ENCODE assay signal across 10 cellular contexts in the genomic region with DNA sequence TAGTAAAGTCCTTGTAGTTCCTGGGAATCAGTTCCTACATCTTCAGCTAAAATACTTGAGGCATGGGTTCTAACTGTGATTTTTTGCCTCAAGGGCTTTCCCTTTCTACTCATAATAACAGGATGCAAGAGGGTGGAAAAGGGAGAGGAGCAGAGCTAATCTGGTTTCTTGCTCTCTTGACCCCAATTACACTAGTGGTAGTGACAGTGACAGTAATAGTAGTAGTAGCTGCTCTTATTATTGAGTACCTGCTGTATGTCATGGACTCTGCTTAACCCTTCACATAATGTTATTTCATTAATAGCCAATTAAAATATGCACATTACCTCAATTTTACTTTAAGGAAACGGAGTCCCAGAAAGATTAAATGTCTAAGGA.
DNase-seq lines count a peak whose midpoint lies in the region; ATAC-seq lines count a peak whose summit lies in the region.
"Had no signal": no experiment of that assay in that cellular context is flagged by ENCODE, and none has a peak within 500 bp of the region (broad histone marks: within the 10 kb centered on the region; RNA-seq: fewer than 3 reads in every experiment).

No MANE protein-coding gene starts in this region.

- H3K79me2 ChIP-seq in ACC112 (ENCODE audit: control insufficient read depth, insufficient read depth, low read length, unreplicated experiment), result no peaks in the 10 kb centered on the region
- no peaks in the 10 kb centered on the region for H3K79me2 ChIP-seq in Karpas-422 (ENCODE audit: low read length)

- no peaks in the 10 kb centered on the region for H3K27me3 ChIP-seq in ACC112 (ENCODE audit: insufficient read depth, low read length)
- H3K27me3 ChIP-seq in Karpas-422 (ENCODE audit: low read length), result no peaks in the 10 kb centered on the region
- H3K27me3 ChIP-seq: stomach had no signal

- H3K4me3 ChIP-seq in ACC112 (ENCODE audit: low read depth, low read length), result no peak overlapping the region
- H3K4me3 ChIP-seq in Karpas-422 (ENCODE audit: low read length), result no peak overlapping the region
- H3K4me3 ChIP-seq: PC-9, stomach had no signal

- peaks cover 3% of the 10 kb centered on the region for H3K4me1 ChIP-seq in ACC112 (ENCODE audit: control insufficient read depth, insufficient read depth, low read length, unreplicated experiment)
- H3K4me1 ChIP-seq in Karpas-422 (ENCODE audit: low read length), result no peaks in the 10 kb centered on the region

- no peaks in the 10 kb centered on the region for H4K20me1 ChIP-seq in Karpas-422 (ENCODE audit: insufficient read depth, low read depth, low read length)

- H3K27ac ChIP-seq in ACC112 (ENCODE audit: low read depth, low read length) (0 out of 2 replicates have a peak overlapping the region, but pooled peaks have one; percentile 7), Karpas-422 (ENCODE audit: low read length) (no peak overlapping the region)
- H3K27ac ChIP-seq: PC-9 had no signal

- H3K9me3 ChIP-seq in Karpas-422 (ENCODE audit: low read length), result no peaks in the 10 kb centered on the region
- H3K9me3 ChIP-seq: stomach had no signal

- H3K36me3 ChIP-seq in ACC112 (ENCODE audit: insufficient read depth, low read length) (no peaks in the 10 kb centered on the region), Karpas-422 (ENCODE audit: insufficient read depth, low read length) (no peaks in the 10 kb centered on the region)
- H3K36me3 ChIP-seq: stomach had no signal

- DNase-seq in Karpas-422, result no peak
- no peak for DNase-seq in NCI-H748 treated with DMSO at 0.1 percent for 48 hours (lab: John Stamatoyannopoulos, UW)
- DNase-seq in ecto neural progenitor cell (ENCODE audit: low spot score), result no peak
- DNase-seq in MV-4-11 (lab: John Stamatoyannopoulos, UW), result no peak
- DNase-seq: PC-9 had no signal

- H2AFZ ChIP-seq in ACC112 (ENCODE audit: low read length, unreplicated experiment) (no peak overlapping the region), Karpas-422 (ENCODE audit: low read length) (peak overlapping the region; percentile 52; the same call in 1 of the 2 replicates)
- H2AFZ ChIP-seq: PC-9 had no signal

- H3K9me2 ChIP-seq in Karpas-422 (replicated peaks; ENCODE audit: insufficient read depth, low read length), result no peaks in the 10 kb centered on the region

- no peak overlapping the region for H3K9ac ChIP-seq in Karpas-422 (ENCODE audit: low read length)

- H3K4me2 ChIP-seq in Karpas-422 (ENCODE audit: low read depth, low read length, poor library complexity, severe bottlenecking), result no peak overlapping the region
- H3K4me2 ChIP-seq: PC-9 had no signal

- peak; percentile 19 for ATAC-seq in GM18870 (IDR thresholded peaks at IDR 0.05; ENCODE audit: unreplicated experiment)
- ATAC-seq in HG02759 (IDR thresholded peaks at IDR 0.05; ENCODE audit: unreplicated experiment), result peak; percentile 19
- no peak for ATAC-seq in GM21737 (IDR thresholded peaks at IDR 0.05; ENCODE audit: unreplicated experiment)
